In the genomic region with DNA sequence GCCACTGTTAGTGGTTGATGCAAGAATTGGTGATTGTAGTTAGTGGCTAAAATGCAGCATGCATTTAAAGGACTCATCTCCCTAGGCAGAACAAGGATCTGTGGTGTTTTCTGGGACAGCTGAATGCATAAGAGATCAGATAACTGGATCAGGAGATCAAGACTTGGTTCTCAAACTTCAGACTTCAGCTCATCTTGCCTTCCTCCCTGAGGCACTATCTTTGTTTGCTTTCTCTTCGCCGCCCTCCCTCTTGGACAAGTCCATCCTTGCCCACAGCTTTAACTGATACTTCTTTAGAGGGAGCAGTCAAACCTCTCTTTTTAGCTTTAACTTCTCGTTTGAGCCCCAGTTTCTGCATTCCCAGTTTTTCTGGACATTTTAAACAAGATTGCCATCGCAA, we compare ENCODE assay signal across 20 cellular contexts.
"Had no signal": no experiment of that assay in that cellular context is flagged by ENCODE, and none has a peak within 500 bp of the region (broad histone marks: within the 10 kb centered on the region; RNA-seq: fewer than 3 reads in every experiment).

No MANE protein-coding gene starts in this region.

- H3K9me3 ChIP-seq: gastrocnemius medialis, mucosa of descending colon, psoas muscle, upper lobe of right lung had no signal

- H3K27ac ChIP-seq: epithelial cell of prostate, gastrocnemius medialis, psoas muscle had no signal

- DNase-seq: activated CD4-positive, alpha-beta T cell treated with anti-CD3 and anti-CD28 coated beads for 36 hours; activated CD4-positive, alpha-beta T cell treated with anti-CD3 and anti-CD28 coated beads, Interleukin-2, amount 50 U/mL, for 48 hours; activated naive CD4-positive, alpha-beta T cell; activated naive CD8-positive, alpha-beta T cell treated with anti-CD3 and anti-CD28 coated beads, Interleukin-2, amount 10 ng/mL, durations not matched to agents 7 days and 5 days; activated T-cell treated with anti-CD3 and anti-CD28 coated beads, Interleukin-2, amount 50 U/mL, for 1 hour; caudate nucleus; dorsolateral prefrontal cortex; gastrocnemius medialis; head of caudate nucleus; immature natural killer cell; left ventricle myocardium superior; naive B cell; psoas muscle; right cardiac atrium; stimulated activated CD4-positive, alpha-beta T cell treated with anti-CD3 and anti-CD28 coated beads, Interleukin-2, amount 100 ng/mL, for 24 hours; stimulated activated naive CD8-positive, alpha-beta T cell treated with anti-CD3 and anti-CD28 coated beads, Interleukin-15, Interleukin-2, amounts not matched to agents 100 U/mL and 50 U/mL, for 24 hours; SW 1271; upper lobe of right lung had no signal

- H3K4me3 ChIP-seq: gastrocnemius medialis, mucosa of descending colon, psoas muscle had no signal

- H3K36me3 ChIP-seq: gastrocnemius medialis, upper lobe of right lung had no signal

- H3K27me3 ChIP-seq: gastrocnemius medialis, upper lobe of right lung had no signal
